3 cellular contexts compared by ENCODE assay signal in genomic region chr7:48114115-48114514, GRCh38.
TF ChIP-seq lines count a peak whose summit lies in the region.

No MANE protein-coding gene starts in this region.

TF ChIP-seq in HEK293, 187 proteins besides CTCF, POLR2A, EP300 and RAD21:
- TF ChIP-seq ZNF747 (tag by site-specific recombination; IDR thresholded peaks at IDR 0.05): no peak
- TF ChIP-seq YY1 (tag by site-specific recombination; IDR thresholded peaks at IDR 0.05): no peak
- TF ChIP-seq KLF17 (tag by site-specific recombination; IDR thresholded peaks at IDR 0.05): no peak
- no peak for TF ChIP-seq SCRT2 (tag by site-specific recombination; IDR thresholded peaks at IDR 0.05)
- TF ChIP-seq ZNF555 (tag by site-specific recombination; conservative IDR thresholded peaks at IDR 0.05): no peak
- TF ChIP-seq, protein P1, sequence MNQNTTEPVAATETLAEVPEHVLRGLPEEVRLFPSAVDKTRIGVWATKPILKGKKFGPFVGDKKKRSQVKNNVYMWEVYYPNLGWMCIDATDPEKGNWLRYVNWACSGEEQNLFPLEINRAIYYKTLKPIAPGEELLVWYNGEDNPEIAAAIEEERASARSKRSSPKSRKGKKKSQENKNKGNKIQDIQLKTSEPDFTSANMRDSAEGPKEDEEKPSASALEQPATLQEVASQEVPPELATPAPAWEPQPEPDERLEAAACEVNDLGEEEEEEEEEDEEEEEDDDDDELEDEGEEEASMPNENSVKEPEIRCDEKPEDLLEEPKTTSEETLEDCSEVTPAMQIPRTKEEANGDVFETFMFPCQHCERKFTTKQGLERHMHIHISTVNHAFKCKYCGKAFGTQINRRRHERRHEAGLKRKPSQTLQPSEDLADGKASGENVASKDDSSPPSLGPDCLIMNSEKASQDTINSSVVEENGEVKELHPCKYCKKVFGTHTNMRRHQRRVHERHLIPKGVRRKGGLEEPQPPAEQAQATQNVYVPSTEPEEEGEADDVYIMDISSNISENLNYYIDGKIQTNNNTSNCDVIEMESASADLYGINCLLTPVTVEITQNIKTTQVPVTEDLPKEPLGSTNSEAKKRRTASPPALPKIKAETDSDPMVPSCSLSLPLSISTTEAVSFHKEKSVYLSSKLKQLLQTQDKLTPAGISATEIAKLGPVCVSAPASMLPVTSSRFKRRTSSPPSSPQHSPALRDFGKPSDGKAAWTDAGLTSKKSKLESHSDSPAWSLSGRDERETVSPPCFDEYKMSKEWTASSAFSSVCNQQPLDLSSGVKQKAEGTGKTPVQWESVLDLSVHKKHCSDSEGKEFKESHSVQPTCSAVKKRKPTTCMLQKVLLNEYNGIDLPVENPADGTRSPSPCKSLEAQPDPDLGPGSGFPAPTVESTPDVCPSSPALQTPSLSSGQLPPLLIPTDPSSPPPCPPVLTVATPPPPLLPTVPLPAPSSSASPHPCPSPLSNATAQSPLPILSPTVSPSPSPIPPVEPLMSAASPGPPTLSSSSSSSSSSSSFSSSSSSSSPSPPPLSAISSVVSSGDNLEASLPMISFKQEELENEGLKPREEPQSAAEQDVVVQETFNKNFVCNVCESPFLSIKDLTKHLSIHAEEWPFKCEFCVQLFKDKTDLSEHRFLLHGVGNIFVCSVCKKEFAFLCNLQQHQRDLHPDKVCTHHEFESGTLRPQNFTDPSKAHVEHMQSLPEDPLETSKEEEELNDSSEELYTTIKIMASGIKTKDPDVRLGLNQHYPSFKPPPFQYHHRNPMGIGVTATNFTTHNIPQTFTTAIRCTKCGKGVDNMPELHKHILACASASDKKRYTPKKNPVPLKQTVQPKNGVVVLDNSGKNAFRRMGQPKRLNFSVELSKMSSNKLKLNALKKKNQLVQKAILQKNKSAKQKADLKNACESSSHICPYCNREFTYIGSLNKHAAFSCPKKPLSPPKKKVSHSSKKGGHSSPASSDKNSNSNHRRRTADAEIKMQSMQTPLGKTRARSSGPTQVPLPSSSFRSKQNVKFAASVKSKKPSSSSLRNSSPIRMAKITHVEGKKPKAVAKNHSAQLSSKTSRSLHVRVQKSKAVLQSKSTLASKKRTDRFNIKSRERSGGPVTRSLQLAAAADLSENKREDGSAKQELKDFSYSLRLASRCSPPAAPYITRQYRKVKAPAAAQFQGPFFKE (tag by site-specific recombination; IDR thresholded peaks at IDR 0.05; ENCODE audit: borderline replicate concordance): no peak
- peak; percentile 82 for TF ChIP-seq ZIC2 (tag by site-specific recombination; IDR thresholded peaks at IDR 0.05)

TF ChIP-seq in H1, 55 proteins besides CTCF, POLR2A, EP300 and RAD21 (continues in another document):
- TF ChIP-seq NANOG (IDR thresholded peaks at IDR 0.05; ENCODE audit: insufficient read depth, low read depth, low read length, poor library complexity, severe bottlenecking) (no peak), SP2 (IDR thresholded peaks at IDR 0.05; ENCODE audit: low read length) (no peak), USF2 (IDR thresholded peaks at IDR 0.05; ENCODE audit: low read length) (no peak), CHD7 (IDR thresholded peaks at IDR 0.05; ENCODE audit: insufficient replicate concordance, low read length) (no peak), FOSL1 (IDR thresholded peaks at IDR 0.05; ENCODE audit: insufficient read depth, low read depth, low read length) (no peak), GABPA (IDR thresholded peaks at IDR 0.05; ENCODE audit: borderline replicate concordance, insufficient read depth, low read length) (no peak)

TF ChIP-seq in HEK293T, 16 proteins besides CTCF, POLR2A, EP300 and RAD21:
- TF ChIP-seq TARDBP (IDR thresholded peaks at IDR 0.05) (no peak), ZNF384 (IDR thresholded peaks at IDR 0.05) (no peak), ARNT (IDR thresholded peaks at IDR 0.05) (no peak), CTBP1 (IDR thresholded peaks at IDR 0.05; ENCODE audit: borderline replicate concordance) (no peak), BHLHE40 (IDR thresholded peaks at IDR 0.05; ENCODE audit: borderline replicate concordance) (no peak), FOXM1 (IDR thresholded peaks at IDR 0.05; ENCODE audit: borderline replicate concordance) (no peak), FOXK2 (IDR thresholded peaks at IDR 0.05) (no peak), ELF4 (IDR thresholded peaks at IDR 0.05) (no peak), FOXA1 (IDR thresholded peaks at IDR 0.05) (no peak), SP1 (IDR thresholded peaks at IDR 0.05) (no peak), HDGF (IDR thresholded peaks at IDR 0.05; ENCODE audit: borderline replicate concordance) (no peak), L3MBTL2 (conservative IDR thresholded peaks at IDR 0.05) (no peak), SUZ12 (IDR thresholded peaks at IDR 0.05) (no peak), LEF1 (IDR thresholded peaks at IDR 0.05; ENCODE audit: borderline replicate concordance) (no peak)
- TF ChIP-seq, protein P2, sequence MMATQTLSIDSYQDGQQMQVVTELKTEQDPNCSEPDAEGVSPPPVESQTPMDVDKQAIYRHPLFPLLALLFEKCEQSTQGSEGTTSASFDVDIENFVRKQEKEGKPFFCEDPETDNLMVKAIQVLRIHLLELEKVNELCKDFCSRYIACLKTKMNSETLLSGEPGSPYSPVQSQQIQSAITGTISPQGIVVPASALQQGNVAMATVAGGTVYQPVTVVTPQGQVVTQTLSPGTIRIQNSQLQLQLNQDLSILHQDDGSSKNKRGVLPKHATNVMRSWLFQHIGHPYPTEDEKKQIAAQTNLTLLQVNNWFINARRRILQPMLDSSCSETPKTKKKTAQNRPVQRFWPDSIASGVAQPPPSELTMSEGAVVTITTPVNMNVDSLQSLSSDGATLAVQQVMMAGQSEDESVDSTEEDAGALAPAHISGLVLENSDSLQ (IDR thresholded peaks at IDR 0.05): no peak
